2 cellular contexts compared by ENCODE assay signal in the genomic region with DNA sequence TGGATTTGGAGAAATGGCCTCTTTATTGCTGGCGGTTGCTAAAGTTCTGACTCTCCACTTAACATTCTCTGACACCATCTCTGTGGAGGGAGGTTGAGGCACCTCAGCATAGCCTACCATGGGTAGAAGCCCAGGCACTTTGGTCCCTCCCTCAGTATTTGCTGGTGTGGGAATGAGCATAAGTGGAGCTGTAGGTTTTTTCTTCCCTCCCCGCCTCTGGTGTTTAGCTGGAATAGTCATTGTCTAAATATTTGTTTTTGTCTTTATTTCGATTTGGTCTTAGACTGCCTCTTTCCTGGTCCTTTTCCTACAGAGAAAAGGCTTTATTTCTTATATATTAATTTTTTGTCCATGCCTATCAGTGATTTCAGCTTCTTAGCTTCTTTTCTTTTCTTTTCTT.
A peak's percentile ranks its signal among the peaks of the same experiment; 100 is the strongest.
TF ChIP-seq lines count a peak whose summit lies in the region.

No MANE protein-coding gene starts in this region.

TF ChIP-seq in A549, 52 proteins besides CTCF, POLR2A, EP300 and RAD21 (continued from another document):
- TF ChIP-seq, protein P1, sequence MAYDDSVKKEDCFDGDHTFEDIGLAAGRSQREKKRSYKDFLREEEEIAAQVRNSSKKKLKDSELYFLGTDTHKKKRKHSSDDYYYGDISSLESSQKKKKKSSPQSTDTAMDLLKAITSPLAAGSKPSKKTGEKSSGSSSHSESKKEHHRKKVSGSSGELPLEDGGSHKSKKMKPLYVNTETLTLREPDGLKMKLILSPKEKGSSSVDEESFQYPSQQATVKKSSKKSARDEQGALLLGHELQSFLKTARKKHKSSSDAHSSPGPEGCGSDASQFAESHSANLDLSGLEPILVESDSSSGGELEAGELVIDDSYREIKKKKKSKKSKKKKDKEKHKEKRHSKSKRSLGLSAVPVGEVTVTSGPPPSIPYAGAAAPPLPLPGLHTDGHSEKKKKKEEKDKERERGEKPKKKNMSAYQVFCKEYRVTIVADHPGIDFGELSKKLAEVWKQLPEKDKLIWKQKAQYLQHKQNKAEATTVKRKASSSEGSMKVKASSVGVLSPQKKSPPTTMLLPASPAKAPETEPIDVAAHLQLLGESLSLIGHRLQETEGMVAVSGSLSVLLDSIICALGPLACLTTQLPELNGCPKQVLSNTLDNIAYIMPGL (CRISPR knock-in tag; IDR thresholded peaks at IDR 0.05; ENCODE audit: borderline replicate concordance): no peak
- TF ChIP-seq JUNB (IDR thresholded peaks at IDR 0.05) (no peak), POLR2AphosphoS2 (conservative IDR thresholded peaks at IDR 0.05; ENCODE audit: low read length) (no peak), JUN (IDR thresholded peaks at IDR 0.05) (no peak), GATA3 (IDR thresholded peaks at IDR 0.05; ENCODE audit: borderline replicate concordance) (no peak), NPAS2 (CRISPR knock-in tag; IDR thresholded peaks at IDR 0.05; ENCODE audit: borderline replicate concordance) (no peak), MAZ (IDR thresholded peaks at IDR 0.05; ENCODE audit: borderline replicate concordance, low read depth, low read length) (no peak), KDM1A (IDR thresholded peaks at IDR 0.05; ENCODE audit: low read depth) (no peak), ZSCAN20 (CRISPR knock-in tag; IDR thresholded peaks at IDR 0.05) (no peak)

TF ChIP-seq in HepG2, 621 proteins besides CTCF, POLR2A, EP300 and RAD21 (continued from another document and continues in another):
- TF ChIP-seq, protein P2, sequence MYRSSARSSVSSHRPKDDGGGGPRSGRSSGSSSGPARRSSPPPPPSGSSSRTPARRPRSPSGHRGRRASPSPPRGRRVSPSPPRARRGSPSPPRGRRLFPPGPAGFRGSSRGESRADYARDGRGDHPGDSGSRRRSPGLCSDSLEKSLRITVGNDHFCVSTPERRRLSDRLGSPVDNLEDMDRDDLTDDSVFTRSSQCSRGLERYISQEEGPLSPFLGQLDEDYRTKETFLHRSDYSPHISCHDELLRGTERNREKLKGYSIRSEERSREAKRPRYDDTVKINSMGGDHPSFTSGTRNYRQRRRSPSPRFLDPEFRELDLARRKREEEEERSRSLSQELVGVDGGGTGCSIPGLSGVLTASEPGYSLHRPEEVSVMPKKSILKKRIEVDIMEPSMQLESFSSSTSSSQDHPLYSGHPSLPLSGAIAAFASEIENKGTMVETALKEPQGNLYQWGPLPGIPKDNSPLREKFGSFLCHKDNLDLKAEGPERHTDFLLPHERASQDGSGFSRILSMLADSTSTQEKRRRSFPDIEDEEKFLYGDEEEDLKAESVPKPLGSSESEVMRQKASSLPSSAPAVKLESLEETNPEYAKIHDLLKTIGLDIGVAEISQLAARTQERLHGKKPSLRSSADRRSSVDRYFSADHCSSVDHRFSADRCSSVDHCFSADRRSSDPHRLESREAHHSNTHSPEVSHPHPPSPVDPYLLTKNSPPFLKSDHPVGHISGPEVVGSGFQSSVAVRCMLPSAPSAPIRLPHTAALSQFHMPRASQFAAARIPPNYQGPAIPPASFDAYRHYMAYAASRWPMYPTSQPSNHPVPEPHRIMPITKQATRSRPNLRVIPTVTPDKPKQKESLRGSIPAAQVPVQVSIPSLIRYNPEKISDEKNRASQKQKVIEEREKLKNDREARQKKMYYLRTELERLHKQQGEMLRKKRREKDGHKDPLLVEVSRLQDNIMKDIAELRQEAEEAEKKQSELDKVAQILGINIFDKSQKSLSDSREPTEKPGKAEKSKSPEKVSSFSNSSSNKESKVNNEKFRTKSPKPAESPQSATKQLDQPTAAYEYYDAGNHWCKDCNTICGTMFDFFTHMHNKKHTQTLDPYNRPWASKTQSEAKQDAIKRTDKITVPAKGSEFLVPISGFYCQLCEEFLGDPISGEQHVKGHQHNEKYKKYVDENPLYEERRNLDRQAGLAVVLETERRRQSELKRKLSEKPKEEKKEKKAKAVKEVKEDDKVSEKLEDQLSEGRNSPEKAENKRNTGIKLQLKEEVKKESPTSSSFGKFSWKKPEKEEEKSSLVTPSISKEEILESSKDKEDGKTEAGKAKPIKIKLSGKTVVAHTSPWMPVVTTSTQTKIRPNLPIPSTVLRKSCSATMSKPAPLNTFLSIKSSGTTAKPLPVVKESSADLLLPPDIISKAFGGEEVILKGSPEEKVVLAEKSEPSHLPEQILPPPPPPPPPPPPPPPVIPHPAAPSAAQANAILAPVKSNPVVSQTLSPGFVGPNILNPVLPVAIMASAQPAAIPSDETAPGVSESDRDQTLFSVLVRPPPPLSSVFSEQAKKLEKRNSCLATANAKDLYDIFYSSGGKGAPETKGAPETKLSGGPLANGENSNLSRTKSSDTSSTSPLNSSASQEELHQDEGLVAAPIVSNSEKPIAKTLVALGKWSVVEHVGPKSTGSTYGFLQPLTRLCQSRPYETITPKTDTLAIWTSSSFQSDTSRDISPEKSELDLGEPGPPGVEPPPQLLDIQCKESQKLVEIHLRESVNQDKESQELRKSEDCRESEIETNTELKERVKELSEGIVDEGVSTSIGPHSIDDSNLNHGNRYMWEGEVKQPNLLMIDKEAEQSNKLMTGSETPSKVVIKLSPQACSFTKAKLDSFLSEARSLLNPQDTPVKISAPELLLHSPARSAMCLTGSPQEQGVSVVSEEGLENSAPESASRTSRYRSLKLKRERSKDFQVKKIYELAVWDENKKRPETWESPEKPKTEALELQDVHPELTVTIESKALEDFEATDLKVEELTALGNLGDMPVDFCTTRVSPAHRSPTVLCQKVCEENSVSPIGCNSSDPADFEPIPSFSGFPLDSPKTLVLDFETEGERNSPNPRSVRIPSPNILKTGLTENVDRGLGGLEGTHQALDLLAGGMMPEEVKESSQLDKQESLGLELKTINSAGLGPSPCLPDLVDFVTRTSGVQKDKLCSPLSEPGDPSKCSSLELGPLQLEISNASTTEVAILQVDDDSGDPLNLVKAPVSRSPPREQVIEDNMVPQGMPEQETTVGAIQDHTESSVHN (CRISPR knock-in tag; IDR thresholded peaks at IDR 0.05): no peak
- TF ChIP-seq SOX6 (IDR thresholded peaks at IDR 0.05): no peak
- TF ChIP-seq SOX6 (CRISPR knock-in tag; IDR thresholded peaks at IDR 0.05): peak; percentile 35
- TF ChIP-seq FOSL2 (CRISPR knock-in tag; IDR thresholded peaks at IDR 0.05): peak; percentile 69
- TF ChIP-seq, protein P3, sequence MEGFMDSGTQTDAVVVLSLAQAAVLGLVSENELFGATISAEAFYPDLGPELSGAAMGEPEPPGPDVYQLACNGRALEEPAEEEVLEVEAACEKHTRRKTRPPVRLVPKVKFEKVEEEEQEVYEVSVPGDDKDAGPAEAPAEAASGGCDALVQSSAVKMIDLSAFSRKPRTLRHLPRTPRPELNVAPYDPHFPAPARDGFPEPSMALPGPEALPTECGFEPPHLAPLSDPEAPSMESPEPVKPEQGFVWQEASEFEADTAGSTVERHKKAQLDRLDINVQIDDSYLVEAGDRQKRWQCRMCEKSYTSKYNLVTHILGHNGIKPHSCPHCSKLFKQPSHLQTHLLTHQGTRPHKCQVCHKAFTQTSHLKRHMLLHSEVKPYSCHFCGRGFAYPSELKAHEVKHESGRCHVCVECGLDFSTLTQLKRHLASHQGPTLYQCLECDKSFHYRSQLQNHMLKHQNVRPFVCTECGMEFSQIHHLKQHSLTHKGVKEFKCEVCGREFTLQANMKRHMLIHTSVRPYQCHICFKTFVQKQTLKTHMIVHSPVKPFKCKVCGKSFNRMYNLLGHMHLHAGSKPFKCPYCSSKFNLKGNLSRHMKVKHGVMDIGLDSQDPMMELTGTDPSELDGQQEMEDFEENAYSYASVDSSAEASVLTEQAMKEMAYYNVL (CRISPR knock-in tag; IDR thresholded peaks at IDR 0.05; ENCODE audit: borderline replicate concordance): 0 out of 2 replicates have a peak, but pooled peaks have one; percentile 22
- peak; percentile 66; the same call in 1 of the 2 replicates for TF ChIP-seq AHDC1 (CRISPR knock-in tag; IDR thresholded peaks at IDR 0.05; ENCODE audit: borderline replicate concordance)
- peak; percentile 9 for TF ChIP-seq ASH2L (IDR thresholded peaks at IDR 0.05; ENCODE audit: insufficient read length, low read depth, low read length)
- TF ChIP-seq GATAD2A (CRISPR knock-in tag; IDR thresholded peaks at IDR 0.05): peak; percentile 43; the same call in 1 of the 2 replicates
- TF ChIP-seq, protein P4, sequence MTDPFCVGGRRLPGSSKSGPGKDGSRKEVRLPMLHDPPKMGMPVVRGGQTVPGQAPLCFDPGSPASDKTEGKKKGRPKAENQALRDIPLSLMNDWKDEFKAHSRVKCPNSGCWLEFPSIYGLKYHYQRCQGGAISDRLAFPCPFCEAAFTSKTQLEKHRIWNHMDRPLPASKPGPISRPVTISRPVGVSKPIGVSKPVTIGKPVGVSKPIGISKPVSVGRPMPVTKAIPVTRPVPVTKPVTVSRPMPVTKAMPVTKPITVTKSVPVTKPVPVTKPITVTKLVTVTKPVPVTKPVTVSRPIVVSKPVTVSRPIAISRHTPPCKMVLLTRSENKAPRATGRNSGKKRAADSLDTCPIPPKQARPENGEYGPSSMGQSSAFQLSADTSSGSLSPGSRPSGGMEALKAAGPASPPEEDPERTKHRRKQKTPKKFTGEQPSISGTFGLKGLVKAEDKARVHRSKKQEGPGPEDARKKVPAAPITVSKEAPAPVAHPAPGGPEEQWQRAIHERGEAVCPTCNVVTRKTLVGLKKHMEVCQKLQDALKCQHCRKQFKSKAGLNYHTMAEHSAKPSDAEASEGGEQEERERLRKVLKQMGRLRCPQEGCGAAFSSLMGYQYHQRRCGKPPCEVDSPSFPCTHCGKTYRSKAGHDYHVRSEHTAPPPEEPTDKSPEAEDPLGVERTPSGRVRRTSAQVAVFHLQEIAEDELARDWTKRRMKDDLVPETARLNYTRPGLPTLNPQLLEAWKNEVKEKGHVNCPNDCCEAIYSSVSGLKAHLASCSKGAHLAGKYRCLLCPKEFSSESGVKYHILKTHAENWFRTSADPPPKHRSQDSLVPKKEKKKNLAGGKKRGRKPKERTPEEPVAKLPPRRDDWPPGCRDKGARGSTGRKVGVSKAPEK (CRISPR knock-in tag; IDR thresholded peaks at IDR 0.05; ENCODE audit: borderline replicate concordance): 0 out of 2 replicates have a peak, but pooled peaks have one; percentile 16
- peak; percentile 50; the same call in 1 of the 2 replicates for TF ChIP-seq ZMYM4 (CRISPR knock-in tag; IDR thresholded peaks at IDR 0.05)
- no peak for TF ChIP-seq RAD51 (IDR thresholded peaks at IDR 0.05; ENCODE audit: borderline replicate concordance)
- TF ChIP-seq FOXA3 (CRISPR knock-in tag; IDR thresholded peaks at IDR 0.05): 0 out of 2 replicates have a peak, but pooled peaks have one; percentile 29
- TF ChIP-seq ZNF749 (CRISPR knock-in tag; IDR thresholded peaks at IDR 0.05; ENCODE audit: borderline replicate concordance): no peak
- peak; percentile 66 for TF ChIP-seq ELF3 (CRISPR knock-in tag; IDR thresholded peaks at IDR 0.05)
- TF ChIP-seq, protein P5, sequence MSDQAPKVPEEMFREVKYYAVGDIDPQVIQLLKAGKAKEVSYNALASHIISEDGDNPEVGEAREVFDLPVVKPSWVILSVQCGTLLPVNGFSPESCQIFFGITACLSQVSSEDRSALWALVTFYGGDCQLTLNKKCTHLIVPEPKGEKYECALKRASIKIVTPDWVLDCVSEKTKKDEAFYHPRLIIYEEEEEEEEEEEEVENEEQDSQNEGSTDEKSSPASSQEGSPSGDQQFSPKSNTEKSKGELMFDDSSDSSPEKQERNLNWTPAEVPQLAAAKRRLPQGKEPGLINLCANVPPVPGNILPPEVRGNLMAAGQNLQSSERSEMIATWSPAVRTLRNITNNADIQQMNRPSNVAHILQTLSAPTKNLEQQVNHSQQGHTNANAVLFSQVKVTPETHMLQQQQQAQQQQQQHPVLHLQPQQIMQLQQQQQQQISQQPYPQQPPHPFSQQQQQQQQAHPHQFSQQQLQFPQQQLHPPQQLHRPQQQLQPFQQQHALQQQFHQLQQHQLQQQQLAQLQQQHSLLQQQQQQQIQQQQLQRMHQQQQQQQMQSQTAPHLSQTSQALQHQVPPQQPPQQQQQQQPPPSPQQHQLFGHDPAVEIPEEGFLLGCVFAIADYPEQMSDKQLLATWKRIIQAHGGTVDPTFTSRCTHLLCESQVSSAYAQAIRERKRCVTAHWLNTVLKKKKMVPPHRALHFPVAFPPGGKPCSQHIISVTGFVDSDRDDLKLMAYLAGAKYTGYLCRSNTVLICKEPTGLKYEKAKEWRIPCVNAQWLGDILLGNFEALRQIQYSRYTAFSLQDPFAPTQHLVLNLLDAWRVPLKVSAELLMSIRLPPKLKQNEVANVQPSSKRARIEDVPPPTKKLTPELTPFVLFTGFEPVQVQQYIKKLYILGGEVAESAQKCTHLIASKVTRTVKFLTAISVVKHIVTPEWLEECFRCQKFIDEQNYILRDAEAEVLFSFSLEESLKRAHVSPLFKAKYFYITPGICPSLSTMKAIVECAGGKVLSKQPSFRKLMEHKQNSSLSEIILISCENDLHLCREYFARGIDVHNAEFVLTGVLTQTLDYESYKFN (CRISPR knock-in tag; conservative IDR thresholded peaks at IDR 0.05): peak; percentile 26; the same call in 1 of the 2 replicates
